In the genomic region with DNA sequence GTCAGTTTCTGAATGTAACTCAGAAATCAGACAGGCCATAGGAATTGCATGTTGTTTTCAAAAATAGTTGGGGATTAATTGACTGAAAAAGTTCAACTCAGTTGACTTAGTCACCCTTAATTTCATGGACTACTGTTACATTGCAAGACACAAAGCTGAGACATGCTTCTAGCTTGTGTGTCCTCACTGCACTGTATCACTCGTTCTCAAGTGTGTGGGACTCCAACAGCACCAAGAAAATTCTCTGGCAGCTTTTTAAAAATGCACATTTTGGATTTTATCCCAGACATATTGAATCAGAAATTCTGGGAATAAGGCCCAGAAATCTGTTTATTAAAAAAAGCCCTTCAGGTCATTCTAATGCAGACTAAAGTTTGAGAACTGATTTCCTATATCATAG, we compare ENCODE assay signal across 29 cellular contexts.
A peak's percentile ranks its signal among the peaks of the same experiment; 100 is the strongest.
DNase-seq lines count a peak whose midpoint lies in the region; ATAC-seq, FAIRE-seq and TF ChIP-seq lines count a peak whose summit lies in the region.
"Had no signal": no experiment of that assay in that cellular context is flagged by ENCODE, and none has a peak within 500 bp of the region (broad histone marks: within the 10 kb centered on the region; RNA-seq: fewer than 3 reads in every experiment).

No MANE protein-coding gene starts in this region.

- H3K79me2 ChIP-seq in osteoblast (ENCODE audit: insufficient read depth, low read length), result no peaks in the 10 kb centered on the region

- H3K4me1 ChIP-seq in osteoblast (ENCODE audit: insufficient read depth, low read length), result peaks cover 8% of the 10 kb centered on the region
- no peaks in the 10 kb centered on the region for H3K4me1 ChIP-seq in upper lobe of left lung
- H3K4me1 ChIP-seq: neural progenitor cell had no signal

- 25 to 59% methylated on average over 1 of the region's 1 CpG for WGBS in upper lobe of left lung, 2 donors

- FAIRE-seq in GM19239 (lab: Jason Lieb, UNC), result no peak
- FAIRE-seq: A204.1, G401.6, kidney had no signal

- no peak overlapping the region for H3K4me3 ChIP-seq in MG63
- H3K4me3 ChIP-seq in osteoblast (ENCODE audit: insufficient read depth, low read length), result no peak overlapping the region
- H3K4me3 ChIP-seq in upper lobe of left lung, result no peak overlapping the region
- H3K4me3 ChIP-seq: lung, neural progenitor cell, smooth muscle cell, tibial nerve had no signal

- H2AFZ ChIP-seq in osteoblast (ENCODE audit: low read length), result no peak overlapping the region
- H2AFZ ChIP-seq: neural progenitor cell had no signal

- no peak for TF ChIP-seq EP300 in upper lobe of left lung (IDR thresholded peaks at IDR 0.05)

- H3K27ac ChIP-seq in osteoblast (ENCODE audit: low read depth, low read length) (no peak overlapping the region), upper lobe of left lung (no peak overlapping the region)
- H3K27ac ChIP-seq: epithelial cell of prostate, KMS-11, neural progenitor cell, tibial nerve had no signal

- TF ChIP-seq CTCF in osteoblast (IDR thresholded peaks at IDR 0.05; ENCODE audit: extremely low read depth, low read depth, low read length) (no peak), upper lobe of left lung (IDR thresholded peaks at IDR 0.05) (no peak)

- H3K27me3 ChIP-seq in MG63 (no peaks in the 10 kb centered on the region), osteoblast (ENCODE audit: insufficient read depth, low read length) (no peaks in the 10 kb centered on the region), upper lobe of left lung (no peaks in the 10 kb centered on the region)
- H3K27me3 ChIP-seq: neural progenitor cell, tibial nerve had no signal

- H3K9me3 ChIP-seq in MG63, result 0 out of 2 replicates have a peak, but pooled peaks cover 3% of the 10 kb centered on the region
- H3K9me3 ChIP-seq in osteoblast (ENCODE audit: low read depth, low read length), result no peaks in the 10 kb centered on the region
- peaks cover 0 to 6% (median 0%) of the 10 kb centered on the region in 4 donors for H3K9me3 ChIP-seq in upper lobe of left lung
- H3K9me3 ChIP-seq: tibial nerve had no signal

- DNase-seq in AG08395 (ENCODE audit: low spot score) (peak; percentile 13), MG63 (peak; percentile 53), dedifferentiated amniotic fluid mesenchymal stem cell (ENCODE audit: extremely low spot score) (peak; percentile 64), osteoblast (ENCODE audit: insufficient read length, low spot score, missing footprints) (peak; percentile 60), upper lobe of left lung (no peak), UCSD-AML1 (lab: John Stamatoyannopoulos, UW; ENCODE audit: unreplicated experiment) (no peak), NCI-H187 treated with DMSO at 0.1 percent for 48 hours (lab: John Stamatoyannopoulos, UW) (no peak), GM19239 (ENCODE audit: insufficient read length, low spot score) (no peak)
- DNase-seq: activated CD4-positive, CD25-positive, alpha-beta regulatory T cell treated with anti-CD3 and anti-CD28 coated beads, Interleukin-2, amount 50 U/mL, for 72 hours; activated CD8-positive, alpha-beta memory T cell treated with anti-CD3 and anti-CD28 coated beads for 24 hours; activated naive CD4-positive, alpha-beta T cell; activated T-cell treated with anti-CD3 and anti-CD28 coated beads, Interleukin-2, amount 50 U/mL, for 24 hours; amygdala; kidney; MV-4-11; NCI-H1694 treated with DMSO at 0.1 percent for 48 hours; NCI-H2227 treated with DMSO at 0.1 percent for 48 hours; NCI-H748 treated with DMSO at 0.1 percent for 48 hours; stimulated activated CD4-positive, alpha-beta T cell treated with anti-CD3 and anti-CD28 coated beads, Interleukin-2, amount 100 ng/mL, for 48 hours; stimulated activated naive CD4-positive, alpha-beta T cell had no signal

- ATAC-seq in upper lobe of left lung (ENCODE audit: low FRiP score in 2 of 2), result no peak
- ATAC-seq: Right ventricle myocardium inferior had no signal

- no peaks in the 10 kb centered on the region for H3K36me3 ChIP-seq in MG63
- H3K36me3 ChIP-seq in osteoblast (ENCODE audit: insufficient read depth, low read length), result no peaks in the 10 kb centered on the region
- H3K36me3 ChIP-seq in upper lobe of left lung, result no peaks in the 10 kb centered on the region
- H3K36me3 ChIP-seq: neural progenitor cell, tibial nerve had no signal

- no peaks in the 10 kb centered on the region for H4K20me1 ChIP-seq in osteoblast (ENCODE audit: insufficient read depth, low read length)

- H3K4me2 ChIP-seq in osteoblast (ENCODE audit: insufficient read depth, low read length), result no peak overlapping the region
- H3K4me2 ChIP-seq: KMS-11, neural progenitor cell, smooth muscle cell had no signal

- no peak for TF ChIP-seq POLR2A in upper lobe of left lung (IDR thresholded peaks at IDR 0.05)

Comparison
In these comparisons a context has a peak if more than half of its experiments do, and no peak if none do; other contexts are left out.
1. DNase-seq: peak in AG08395 (single experiment), MG63 (single experiment), dedifferentiated amniotic fluid mesenchymal stem cell (single experiment) and osteoblast (single experiment); none in upper lobe of left lung (0 of 2), UCSD-AML1 (single experiment), NCI-H187 treated with DMSO at 0.1 percent for 48 hours (single experiment) and GM19239 (single experiment).